ENCODE assay signal across 22 cellular contexts in the genomic region with DNA sequence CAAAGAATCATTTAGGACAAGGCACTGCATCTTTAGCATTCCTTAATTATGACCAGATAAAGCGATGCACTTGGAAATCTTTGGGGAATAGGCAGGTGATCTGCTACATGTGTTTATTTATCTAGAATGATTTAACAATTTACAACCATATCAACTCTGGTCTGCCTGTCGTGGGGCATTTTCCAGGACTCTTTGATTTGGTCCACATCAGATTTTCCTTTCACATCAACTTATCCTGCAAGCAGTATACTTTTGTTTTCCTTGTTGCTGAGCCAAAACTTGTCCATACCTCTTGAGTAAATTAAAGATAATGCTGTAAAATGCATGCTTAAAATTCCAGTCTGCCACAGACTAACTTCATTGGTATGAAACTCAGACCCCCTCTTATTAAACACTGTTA.
DNase-seq lines count a peak whose midpoint lies in the region; ATAC-seq, FAIRE-seq and TF ChIP-seq lines count a peak whose summit lies in the region.
"Had no signal": no experiment of that assay in that cellular context is flagged by ENCODE, and none has a peak within 500 bp of the region (broad histone marks: within the 10 kb centered on the region; RNA-seq: fewer than 3 reads in every experiment).

No MANE protein-coding gene starts in this region.

- FAIRE-seq in A549 (lab: Jason Lieb, UNC) = no peak
- FAIRE-seq in astrocyte (lab: Jason Lieb, UNC) = peak; percentile 56
- FAIRE-seq: A204.1, GM12878, keratinocyte had no signal

- H3K27me3 ChIP-seq in astrocyte (ENCODE audit: insufficient read depth, low read length) (no peaks in the 10 kb centered on the region), kidney epithelial cell (ENCODE audit: control insufficient read depth, insufficient read depth, low read length) (no peaks in the 10 kb centered on the region), A673 (replicated peaks; ENCODE audit: insufficient read depth, low read depth, low read length, poor library complexity) (no peaks in the 10 kb centered on the region)
- H3K27me3 ChIP-seq in CD8-positive, alpha-beta memory T cell (ENCODE audit: insufficient read depth, low read length, poor library complexity, severe bottlenecking) = no peaks in the 10 kb centered on the region

- peak overlapping the region; percentile 60 for H3K27ac Mint-ChIP-seq in astrocyte (ENCODE audit: unreplicated experiment)
- no peak overlapping the region for H3K27ac Mint-ChIP-seq in CD8-positive, alpha-beta memory T cell
- H3K27ac Mint-ChIP-seq: activated naive CD4-positive, alpha-beta T cell treated with anti-CD3 and anti-CD28 coated beads for 36 hours had no signal

- H3K9ac ChIP-seq in astrocyte (ENCODE audit: low read length) = no peak overlapping the region

- WGBS in A549 (ENCODE audit: missing lambda C conversion rate) = 17% methylated on average over 2 of the region's 2 CpGs

- H3K4me2 ChIP-seq in A549 = peak overlapping the region; percentile 11; the same call in 2 of the 3 replicates
- peak overlapping the region; percentile 64 for H3K4me2 ChIP-seq in astrocyte (ENCODE audit: low read length)

- H3K36me3 ChIP-seq in astrocyte (ENCODE audit: insufficient read depth, low read length) (no peaks in the 10 kb centered on the region), kidney epithelial cell (ENCODE audit: control insufficient read depth, insufficient read depth, low read length) (no peaks in the 10 kb centered on the region), A673 (ENCODE audit: insufficient read depth, low read length, poor library complexity, severe bottlenecking) (no peaks in the 10 kb centered on the region)
- no peaks in the 10 kb centered on the region for H3K36me3 ChIP-seq in CD8-positive, alpha-beta memory T cell (ENCODE audit: insufficient read depth, low read length)

- H3K4me3 Mint-ChIP-seq in astrocyte (ENCODE audit: unreplicated experiment) = no peak overlapping the region
- no peak overlapping the region for H3K4me3 Mint-ChIP-seq in CD8-positive, alpha-beta memory T cell
- H3K4me3 Mint-ChIP-seq: activated naive CD4-positive, alpha-beta T cell treated with anti-CD3 and anti-CD28 coated beads for 36 hours had no signal

- H3K4me1 ChIP-seq in A549 (0 out of 3 replicates have a peak, but pooled peaks cover 5% of the 10 kb centered on the region), astrocyte (ENCODE audit: insufficient read depth, low read length) (peaks cover 12% of the 10 kb centered on the region), A673 (ENCODE audit: insufficient read depth, low read length, poor library complexity, severe bottlenecking) (no peaks in the 10 kb centered on the region)
- H3K4me1 ChIP-seq in CD8-positive, alpha-beta memory T cell (ENCODE audit: insufficient read depth, low read length) = no peaks in the 10 kb centered on the region

- TF ChIP-seq CTCF in A549 (IDR thresholded peaks at IDR 0.05) (no peak), astrocyte (IDR thresholded peaks at IDR 0.05; ENCODE audit: insufficient read depth, low read depth, low read length) (no peak), kidney epithelial cell (IDR thresholded peaks at IDR 0.05; ENCODE audit: insufficient read depth, low read length, poor library complexity, severe bottlenecking) (no peak), A673 (conservative IDR thresholded peaks at IDR 0.05; ENCODE audit: low read depth, low read length) (no peak)

- H3K9me3 ChIP-seq in A549 (no peaks in the 10 kb centered on the region), astrocyte (ENCODE audit: insufficient read depth, low read depth, low read length) (no peaks in the 10 kb centered on the region), A673 (ENCODE audit: low read depth, low read length, poor library complexity, severe bottlenecking) (no peaks in the 10 kb centered on the region)
- no peaks in the 10 kb centered on the region for H3K9me3 ChIP-seq in CD8-positive, alpha-beta memory T cell (ENCODE audit: low read length)

- H3K36me3 Mint-ChIP-seq in astrocyte (ENCODE audit: low read depth, unreplicated experiment) = no peaks in the 10 kb centered on the region
- no peaks in the 10 kb centered on the region for H3K36me3 Mint-ChIP-seq in CD8-positive, alpha-beta memory T cell

- peaks cover 15% of the 10 kb centered on the region for H3K4me1 Mint-ChIP-seq in astrocyte (ENCODE audit: low read depth, unreplicated experiment)
- H3K4me1 Mint-ChIP-seq in CD8-positive, alpha-beta memory T cell = no peaks in the 10 kb centered on the region

- intact Hi-C loops in A673 (cut with micrococcal nuclease; ENCODE audit: unreplicated experiment) = no loop called here

- TF ChIP-seq RAD21 in A549 (conservative IDR thresholded peaks at IDR 0.05 in 1 of 2, IDR thresholded peaks at IDR 0.05 in 1 of 2) = no peak

- H4K20me1 ChIP-seq in astrocyte (ENCODE audit: insufficient read depth, low read length) = no peaks in the 10 kb centered on the region

- no peak for TF ChIP-seq EP300 in A549 (IDR thresholded peaks at IDR 0.05)

- no peaks in the 10 kb centered on the region for H3K27me3 Mint-ChIP-seq in astrocyte (ENCODE audit: low read depth, unreplicated experiment)
- no peaks in the 10 kb centered on the region for H3K27me3 Mint-ChIP-seq in CD8-positive, alpha-beta memory T cell

- POLR2A ChIA-PET in A549 (lab: Yijun Ruan, JAX) = no interaction called here
- POLR2A ChIA-PET in A673 (lab: Charles Lee; ENCODE audit: low non-redundant PET) = no interaction called here
- POLR2A ChIA-PET in CD8-positive, alpha-beta memory T cell (lab: Charles Lee) = no interaction called here

- CTCF ChIA-PET in A549 (lab: Yijun Ruan, JAX) (no interaction called here), A673 (lab: Charles Lee) (no interaction called here)
- CTCF ChIA-PET in CD8-positive, alpha-beta memory T cell (lab: Charles Lee) = no interaction called here

- no peak for TF ChIP-seq POLR2A in A549 (IDR thresholded peaks at IDR 0.05; ENCODE audit: low read length)

- no peaks in the 10 kb centered on the region for H3K79me2 ChIP-seq in astrocyte (ENCODE audit: insufficient read depth, low read length)

- no peak overlapping the region for H3K4me3 ChIP-seq in A549
- H3K4me3 ChIP-seq in astrocyte (ENCODE audit: insufficient read depth, low read depth, low read length) = no peak overlapping the region
- no peak overlapping the region for H3K4me3 ChIP-seq in kidney epithelial cell (ENCODE audit: low read depth, low read length)
- H3K4me3 ChIP-seq in A673 (ENCODE audit: low read depth, low read length, poor library complexity, severe bottlenecking) = no peak overlapping the region
- no peak overlapping the region for H3K4me3 ChIP-seq in CD8-positive, alpha-beta memory T cell (ENCODE audit: low read length)
- H3K4me3 ChIP-seq: coronary artery, GM12878, lung had no signal

- peaks cover 2% of the 10 kb centered on the region for H3K9me3 Mint-ChIP-seq in astrocyte (ENCODE audit: unreplicated experiment)
- peaks cover 0 to 8% (median 2%) of the 10 kb centered on the region in 5 donors for H3K9me3 Mint-ChIP-seq in CD8-positive, alpha-beta memory T cell
- H3K9me3 Mint-ChIP-seq: activated naive CD4-positive, alpha-beta T cell treated with anti-CD3 and anti-CD28 coated beads for 36 hours had no signal

- H3K27ac ChIP-seq in A549 (no peak overlapping the region), astrocyte (ENCODE audit: low read depth, low read length) (no peak overlapping the region), A673 (ENCODE audit: low read depth, low read length, poor library complexity, severe bottlenecking) (no peak overlapping the region)
- no peak overlapping the region for H3K27ac ChIP-seq in CD8-positive, alpha-beta memory T cell (ENCODE audit: low read depth, low read length)
- H3K27ac ChIP-seq: coronary artery, RWPE1 had no signal

- DNase-seq in A549 (ENCODE audit: low read depth in 1 of 2, low spot score in 1 of 2) = peak in 1 of 2 experiments; percentile 1
- DNase-seq in HCEC 1CT = peak; percentile 4
- DNase-seq in astrocyte (ENCODE audit: low read depth) = peak; percentile 88
- DNase-seq in kidney epithelial cell (ENCODE audit: low read depth) = peak; percentile 7
- DNase-seq in A673 (ENCODE audit: low spot score) = no peak
- no peak for DNase-seq in MV-4-11 (lab: John Stamatoyannopoulos, UW)
- no peak for DNase-seq in CD8-positive, alpha-beta memory T cell
- DNase-seq: activated naive CD4-positive, alpha-beta T cell treated with anti-CD3 and anti-CD28 coated beads for 36 hours; activated T-cell treated with anti-CD3 and anti-CD28 coated beads, Interleukin-2, amount 50 U/mL, for 48 hours; aorta; hippocampal formation; NCI-H1417; NCI-H524; retina; stimulated activated CD8-positive, alpha-beta memory T cell treated with anti-CD3 and anti-CD28 coated beads, Interleukin-4, amount 100 ng/mL, for 48 hours had no signal

- ATAC-seq in A549 = no peak
- no peak for ATAC-seq in GM19023 (IDR thresholded peaks at IDR 0.05; ENCODE audit: unreplicated experiment)
- ATAC-seq: GM12878 had no signal

- BruUV-seq in A673 (replicated peaks; lab: Mats Ljungman, UMichigan) = no TSS peak

- H2AFZ ChIP-seq in astrocyte (ENCODE audit: low read depth, low read length) = no peak overlapping the region

TF ChIP-seq in A549, 52 proteins besides CTCF, POLR2A, EP300 and RAD21 (continues in another document):
- TF ChIP-seq, protein P1, sequence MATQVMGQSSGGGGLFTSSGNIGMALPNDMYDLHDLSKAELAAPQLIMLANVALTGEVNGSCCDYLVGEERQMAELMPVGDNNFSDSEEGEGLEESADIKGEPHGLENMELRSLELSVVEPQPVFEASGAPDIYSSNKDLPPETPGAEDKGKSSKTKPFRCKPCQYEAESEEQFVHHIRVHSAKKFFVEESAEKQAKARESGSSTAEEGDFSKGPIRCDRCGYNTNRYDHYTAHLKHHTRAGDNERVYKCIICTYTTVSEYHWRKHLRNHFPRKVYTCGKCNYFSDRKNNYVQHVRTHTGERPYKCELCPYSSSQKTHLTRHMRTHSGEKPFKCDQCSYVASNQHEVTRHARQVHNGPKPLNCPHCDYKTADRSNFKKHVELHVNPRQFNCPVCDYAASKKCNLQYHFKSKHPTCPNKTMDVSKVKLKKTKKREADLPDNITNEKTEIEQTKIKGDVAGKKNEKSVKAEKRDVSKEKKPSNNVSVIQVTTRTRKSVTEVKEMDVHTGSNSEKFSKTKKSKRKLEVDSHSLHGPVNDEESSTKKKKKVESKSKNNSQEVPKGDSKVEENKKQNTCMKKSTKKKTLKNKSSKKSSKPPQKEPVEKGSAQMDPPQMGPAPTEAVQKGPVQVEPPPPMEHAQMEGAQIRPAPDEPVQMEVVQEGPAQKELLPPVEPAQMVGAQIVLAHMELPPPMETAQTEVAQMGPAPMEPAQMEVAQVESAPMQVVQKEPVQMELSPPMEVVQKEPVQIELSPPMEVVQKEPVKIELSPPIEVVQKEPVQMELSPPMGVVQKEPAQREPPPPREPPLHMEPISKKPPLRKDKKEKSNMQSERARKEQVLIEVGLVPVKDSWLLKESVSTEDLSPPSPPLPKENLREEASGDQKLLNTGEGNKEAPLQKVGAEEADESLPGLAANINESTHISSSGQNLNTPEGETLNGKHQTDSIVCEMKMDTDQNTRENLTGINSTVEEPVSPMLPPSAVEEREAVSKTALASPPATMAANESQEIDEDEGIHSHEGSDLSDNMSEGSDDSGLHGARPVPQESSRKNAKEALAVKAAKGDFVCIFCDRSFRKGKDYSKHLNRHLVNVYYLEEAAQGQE (IDR thresholded peaks at IDR 0.05) = no peak
- no peak for TF ChIP-seq JUN (IDR thresholded peaks at IDR 0.05)
- no peak for TF ChIP-seq ZFP36 (IDR thresholded peaks at IDR 0.05; ENCODE audit: borderline replicate concordance, partially characterized antibody)

Comparison
In these comparisons a context has a peak if more than half of its experiments do, and no peak if none do; other contexts are left out.
1. DNase-seq: peak in HCEC 1CT (single experiment), astrocyte (single experiment) and kidney epithelial cell (single experiment); none in A673 (single experiment), MV-4-11 (single experiment) and CD8-positive, alpha-beta memory T cell (0 of 5).